Comparison of ENCODE assay signal across 2 cellular contexts in the genomic region with DNA sequence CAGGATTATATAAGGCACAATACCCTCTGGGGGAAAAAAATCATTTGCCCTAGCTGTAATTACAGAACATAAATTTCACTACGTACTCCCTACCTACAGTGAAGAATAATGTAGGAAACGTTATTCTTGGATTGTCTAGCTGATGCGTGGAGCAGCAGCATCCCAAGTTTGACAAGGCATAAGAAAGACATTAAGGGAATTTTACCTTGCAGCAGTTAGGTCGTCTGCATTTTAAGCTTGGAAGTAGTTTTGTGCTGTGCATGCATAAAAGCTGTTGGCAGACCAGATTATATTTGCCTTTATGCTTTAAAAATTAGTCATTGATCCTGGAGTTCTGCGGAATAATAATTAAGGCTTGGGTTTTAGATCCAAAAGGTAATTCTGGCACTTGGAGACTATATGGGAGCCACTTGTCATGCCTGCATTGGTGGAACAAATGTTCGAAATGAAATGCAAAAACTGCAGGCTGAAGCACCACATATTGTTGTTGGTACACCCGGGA.
TF ChIP-seq lines count a peak whose summit lies in the region.

No MANE protein-coding gene starts in this region.

TF ChIP-seq in SK-N-SH, 30 proteins besides CTCF, POLR2A, EP300 and RAD21 (continued from another document):
- no peak for TF ChIP-seq ZBTB33 (IDR thresholded peaks at IDR 0.05; ENCODE audit: borderline replicate concordance, low read depth)
- TF ChIP-seq, protein P1, sequence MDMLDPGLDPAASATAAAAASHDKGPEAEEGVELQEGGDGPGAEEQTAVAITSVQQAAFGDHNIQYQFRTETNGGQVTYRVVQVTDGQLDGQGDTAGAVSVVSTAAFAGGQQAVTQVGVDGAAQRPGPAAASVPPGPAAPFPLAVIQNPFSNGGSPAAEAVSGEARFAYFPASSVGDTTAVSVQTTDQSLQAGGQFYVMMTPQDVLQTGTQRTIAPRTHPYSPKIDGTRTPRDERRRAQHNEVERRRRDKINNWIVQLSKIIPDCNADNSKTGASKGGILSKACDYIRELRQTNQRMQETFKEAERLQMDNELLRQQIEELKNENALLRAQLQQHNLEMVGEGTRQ (IDR thresholded peaks at IDR 0.05; ENCODE audit: borderline replicate concordance, low read depth, low read length): no peak
- TF ChIP-seq RFX5 (IDR thresholded peaks at IDR 0.05; ENCODE audit: low read length): no peak
- no peak for TF ChIP-seq FOSL2 (IDR thresholded peaks at IDR 0.05; ENCODE audit: borderline replicate concordance, low read depth)
- TF ChIP-seq SMC3 (IDR thresholded peaks at IDR 0.05; ENCODE audit: low read depth, low read length): no peak
- no peak for TF ChIP-seq USF1 (IDR thresholded peaks at IDR 0.05; ENCODE audit: borderline replicate concordance, low read depth)
- TF ChIP-seq EZH2phosphoT487 (IDR thresholded peaks at IDR 0.05; ENCODE audit: borderline replicate concordance, low read depth): no peak
TF ChIP-seq in SK-N-SH: peak in this region for 0.

TF ChIP-seq in SK-N-SH treated with all-trans-retinoic acid at 6 μM for 48 hours, 23 proteins besides CTCF, POLR2A, EP300 and RAD21 (continued from another document):
- no peak for TF ChIP-seq CREB5 (CRISPR knock-in tag; IDR thresholded peaks at IDR 0.05; ENCODE audit: low read depth)
- no peak for TF ChIP-seq ZC3H10 (CRISPR knock-in tag; IDR thresholded peaks at IDR 0.05)
- TF ChIP-seq CSDC2 (CRISPR knock-in tag; IDR thresholded peaks at IDR 0.05): no peak
- TF ChIP-seq ZNF70 (CRISPR knock-in tag; IDR thresholded peaks at IDR 0.05): no peak
- no peak for TF ChIP-seq ZFP3 (CRISPR knock-in tag; IDR thresholded peaks at IDR 0.05)
- no peak for TF ChIP-seq ISL1 (CRISPR knock-in tag; IDR thresholded peaks at IDR 0.05)
- no peak for TF ChIP-seq RARB (CRISPR knock-in tag; IDR thresholded peaks at IDR 0.05)
- no peak for TF ChIP-seq POU6F1 (CRISPR knock-in tag; IDR thresholded peaks at IDR 0.05; ENCODE audit: borderline replicate concordance, low read depth)
